ENCODE assay signal across 10 cellular contexts in the genomic region with DNA sequence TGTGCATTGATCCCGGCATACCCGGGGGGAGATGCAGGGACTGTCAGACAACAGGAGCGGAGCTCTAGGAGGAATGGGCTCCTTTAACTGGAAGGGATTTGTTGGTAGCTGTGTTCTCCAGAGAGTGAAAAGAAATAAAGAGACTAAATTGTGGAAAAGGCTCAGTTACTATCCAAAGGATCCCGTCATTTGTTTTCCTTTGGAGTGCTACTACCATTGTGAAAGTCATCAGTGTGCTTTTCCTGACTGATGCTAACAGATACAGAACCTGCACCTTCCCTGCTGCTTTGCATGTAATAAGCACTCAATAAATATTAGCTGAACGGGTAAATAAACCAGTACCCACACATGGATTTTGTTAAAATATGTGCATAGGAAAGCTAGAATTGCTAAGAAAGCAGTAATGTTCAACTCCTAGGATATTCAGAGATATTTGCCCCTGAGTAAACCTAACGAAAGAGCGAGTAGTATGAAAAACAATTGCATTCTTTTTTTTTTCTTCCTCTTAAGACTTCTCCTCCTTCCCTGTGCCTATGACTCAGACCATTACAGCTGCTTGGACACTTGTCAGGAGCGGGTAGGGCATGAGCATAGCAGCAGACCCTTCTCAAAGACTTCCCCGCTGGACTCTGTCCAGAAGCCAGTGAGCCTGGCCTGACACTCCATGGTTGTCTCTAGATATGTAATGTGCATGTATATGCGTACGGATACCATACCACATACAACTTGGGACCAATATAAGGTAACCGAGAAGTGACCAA. TPM values are rescaled to one million over a fixed set of nuclear protein-coding genes. Genes with fewer than 3 reads are reported as not detected.
DNase-seq lines count a peak whose midpoint lies in the region; ATAC-seq and TF ChIP-seq lines count a peak whose summit lies in the region.
"Had no signal": no experiment of that assay in that cellular context is flagged by ENCODE, and none has a peak within 500 bp of the region (broad histone marks: within the 10 kb centered on the region; RNA-seq: fewer than 3 reads in every experiment).

No MANE protein-coding gene starts in this region.

- H3K9ac ChIP-seq in stomach smooth muscle (ENCODE audit: low read length in 2 of 2) = peak overlapping the region; percentile 10 to 72

- H3K9me3 ChIP-seq in lung (ENCODE audit: control insufficient read depth in 2 of 2, insufficient read depth in 1 of 2, low read length in 1 of 2) = no peaks in the 10 kb centered on the region
- H3K9me3 ChIP-seq in stomach smooth muscle (ENCODE audit: control insufficient read depth in 2 of 2, low read length in 2 of 2) = no peaks in the 10 kb centered on the region
- H3K9me3 ChIP-seq in osteoblast (ENCODE audit: low read depth, low read length) = no peaks in the 10 kb centered on the region

- no peaks in the 10 kb centered on the region for H3K79me2 ChIP-seq in osteoblast (ENCODE audit: insufficient read depth, low read length)

- H4K20me1 ChIP-seq in osteoblast (ENCODE audit: insufficient read depth, low read length) = no peaks in the 10 kb centered on the region

- TF ChIP-seq CTCF in epithelial cell of esophagus (IDR thresholded peaks at IDR 0.05; ENCODE audit: insufficient read depth, low read depth, low read length, missing control alignments) (no peak), lung (IDR thresholded peaks at IDR 0.05; ENCODE audit: control extremely low read depth, extremely low read depth) (no peak), osteoblast (IDR thresholded peaks at IDR 0.05; ENCODE audit: extremely low read depth, low read depth, low read length) (no peak)

- H3K36me3 ChIP-seq in lung (ENCODE audit: control insufficient read depth in 2 of 2, insufficient read depth in 2 of 2, low read length in 2 of 2) (peaks cover 0 to 6% of the 10 kb centered on the region in 2 donors), stomach smooth muscle (ENCODE audit: control insufficient read depth in 2 of 2, insufficient read depth in 2 of 2, low read length in 2 of 2) (peaks cover 4 to 12% of the 10 kb centered on the region in 2 donors), osteoblast (ENCODE audit: insufficient read depth, low read length) (no peaks in the 10 kb centered on the region)

- H3K4me3 ChIP-seq in epithelial cell of esophagus (ENCODE audit: low read length) = no peak overlapping the region
- H3K4me3 ChIP-seq in lung = no peak overlapping the region
- H3K4me3 ChIP-seq in stomach smooth muscle (ENCODE audit: low read length in 2 of 2) = peak overlapping the region; percentile 23 to 57
- H3K4me3 ChIP-seq in osteoblast (ENCODE audit: insufficient read depth, low read length) = no peak overlapping the region

- peak; percentile 53 for ATAC-seq in lung (ENCODE audit: insufficient read depth, low FRiP score)
- no peak for ATAC-seq in HG03135 (IDR thresholded peaks at IDR 0.05; ENCODE audit: unreplicated experiment)
- no peak for ATAC-seq in HG02763 (IDR thresholded peaks at IDR 0.05; ENCODE audit: unreplicated experiment)
- ATAC-seq: T-cell had no signal

- H3K27me3 ChIP-seq in lung (ENCODE audit: control insufficient read depth, insufficient read depth) = no peaks in the 10 kb centered on the region
- no peaks in the 10 kb centered on the region for H3K27me3 ChIP-seq in stomach smooth muscle (ENCODE audit: control insufficient read depth in 1 of 2, insufficient read depth in 2 of 2, low read length in 2 of 2)
- no peaks in the 10 kb centered on the region for H3K27me3 ChIP-seq in osteoblast (ENCODE audit: insufficient read depth, low read length)

- H3K27ac ChIP-seq in lung (ENCODE audit: low read depth in 1 of 2, low read length in 1 of 2) (peak overlapping the region in 1 of 2 donors; percentile 64), stomach smooth muscle (ENCODE audit: low read length) (peak overlapping the region; percentile 86), osteoblast (ENCODE audit: low read depth, low read length) (no peak overlapping the region)

- no peak overlapping the region for H2AFZ ChIP-seq in osteoblast (ENCODE audit: low read length)

- H3K4me1 ChIP-seq in lung (ENCODE audit: control insufficient read depth in 2 of 2, insufficient read depth in 2 of 2, low read length in 2 of 2) (peaks cover under 1 to 19% of the 10 kb centered on the region in 2 donors), stomach smooth muscle (ENCODE audit: control insufficient read depth, insufficient read depth, low read length) (peaks cover 35% of the 10 kb centered on the region), osteoblast (ENCODE audit: insufficient read depth, low read length) (no peaks in the 10 kb centered on the region)

- peak; percentile 44 for DNase-seq in M059J (ENCODE audit: low read depth)
- peak; percentile 52 for DNase-seq in epithelial cell of esophagus (ENCODE audit: low read depth)
- peak; percentile 45 for DNase-seq in lung (ENCODE audit: low spot score)
- no peak for DNase-seq in NCI-H748 (lab: John Stamatoyannopoulos, UW; ENCODE audit: unreplicated experiment)
- DNase-seq in osteoblast (ENCODE audit: insufficient read length, low spot score, missing footprints) = no peak
- DNase-seq: stimulated activated CD4-positive, alpha-beta T cell treated with anti-CD3 and anti-CD28 coated beads, Interleukin-4, amount 100 ng/mL, for 1 hour; T-cell had no signal

- no peak overlapping the region for H3K4me2 ChIP-seq in osteoblast (ENCODE audit: insufficient read depth, low read length)

- 74 to 88% methylated on average over 12 of the region's 12 CpGs for WGBS in lung, 2 donors

RNA-seq across cellular contexts. Expression of gene PTGFRN, which starts 41.6 kb away (rescaled TPM):
- total RNA-seq in M059J (2014; rRNA removed; shearing (Covaris generic)) = 61.9 and 144 TPM in 2 replicates
- total RNA-seq in lung (10 to 100 TPM; 29.2 to 51.7 TPM), osteoblast (40.2 and 52.7 TPM in 2 replicates)
- 10 to 100 TPM in 1 of 2 donors, 1 to 10 TPM in 1; 8.0 to 20.6 TPM for polyA plus RNA-seq in lung

RNA-seq across cellular contexts. Expression of gene CD101, which starts 50.2 kb away (rescaled TPM):
- 0.07 and 1.2 TPM in 2 replicates for total RNA-seq in M059J (2014; rRNA removed; shearing (Covaris generic))
- total RNA-seq in lung = 1 to 10 TPM; 2.2 to 6.7 TPM
- polyA plus RNA-seq in lung = 10 to 100 TPM in 1 of 2 donors, 1 to 10 TPM in 1; 2.0 to 17.8 TPM
- total RNA-seq in osteoblast = under 0.01 TPM in 2 replicates

Comparison
In these comparisons a context has a peak if more than half of its experiments do, and no peak if none do; other contexts are left out.
1. DNase-seq: peak in M059J (single experiment), epithelial cell of esophagus (single experiment) and lung (single experiment); none in NCI-H748 (single experiment) and osteoblast (single experiment).
2. H3K4me3 ChIP-seq: peak in stomach smooth muscle (2 of 2); none in epithelial cell of esophagus (single experiment), lung (single experiment) and osteoblast (single experiment).